In genomic region chr12:64670039-64670438, GRCh38 we compare ENCODE assay signal across 10 cellular contexts. TPM values are rescaled to one million over a fixed set of nuclear protein-coding genes. Genes with fewer than 3 reads are reported as not detected.
DNase-seq lines count a peak whose midpoint lies in the region; ATAC-seq and TF ChIP-seq lines count a peak whose summit lies in the region.
"Had no signal": no experiment of that assay in that cellular context is flagged by ENCODE, and none has a peak within 500 bp of the region (broad histone marks: within the 10 kb centered on the region; RNA-seq: fewer than 3 reads in every experiment).

No MANE protein-coding gene starts in this region.

- DNase-seq in CD4-positive, CD25-positive, alpha-beta regulatory T cell, result peak in 1 of 3 donors; percentile 28
- no peak for DNase-seq in ascending aorta (ENCODE audit: low spot score in 2 of 2)
- peak in 1 of 10 donors; percentile 34 for DNase-seq in naive thymus-derived CD8-positive, alpha-beta T cell
- DNase-seq in MV-4-11 (lab: John Stamatoyannopoulos, UW), result no peak
- no peak for DNase-seq in NCI-H1930 (lab: John Stamatoyannopoulos, UW)
- DNase-seq: EL, foreskin fibroblast had no signal

- peaks cover 46 to 94% (median 83%) of the 10 kb centered on the region in 4 donors for H3K4me1 Mint-ChIP-seq in CD4-positive, CD25-positive, alpha-beta regulatory T cell
- peaks cover 57 to 95% (median 89%) of the 10 kb centered on the region in 4 donors for H3K4me1 Mint-ChIP-seq in naive thymus-derived CD8-positive, alpha-beta T cell

- H3K27ac Mint-ChIP-seq in CD4-positive, CD25-positive, alpha-beta regulatory T cell, result peak overlapping the region; percentile 95 to 97 (median 97)
- H3K27ac Mint-ChIP-seq in naive thymus-derived CD8-positive, alpha-beta T cell, result peak overlapping the region; percentile 85 to 100 (median 98)

- no peak for ATAC-seq in CD4-positive, CD25-positive, alpha-beta regulatory T cell (ENCODE audit: low read depth in 2 of 2)
- no peak for ATAC-seq in naive thymus-derived CD8-positive, alpha-beta T cell
- ATAC-seq in GM21717 (IDR thresholded peaks at IDR 0.05; ENCODE audit: unreplicated experiment) (no peak), HG03457 (IDR thresholded peaks at IDR 0.05; ENCODE audit: unreplicated experiment) (no peak)

- POLR2A ChIA-PET in naive thymus-derived CD8-positive, alpha-beta T cell (lab: Charles Lee), result interaction anchor here (0.5 to 17.5 kb wide), 15 partner anchors 9 to 125 kb away, joined by 3 to 684 read pairs (median 5); partner anchors contain the start of gene RASSF3

- H3K9me3 ChIP-seq in CD4-positive, CD25-positive, alpha-beta regulatory T cell (ENCODE audit: control insufficient read depth in 2 of 2, low read length in 2 of 2), result no peaks in the 10 kb centered on the region
- H3K9me3 ChIP-seq in KOPT-K1 (ENCODE audit: insufficient read depth, low read length, poor library complexity, severe bottlenecking), result no peaks in the 10 kb centered on the region
- no peaks in the 10 kb centered on the region for H3K9me3 ChIP-seq in ascending aorta

- H3K27me3 Mint-ChIP-seq in CD4-positive, CD25-positive, alpha-beta regulatory T cell, result no peaks in the 10 kb centered on the region
- H3K27me3 Mint-ChIP-seq in naive thymus-derived CD8-positive, alpha-beta T cell, result no peaks in the 10 kb centered on the region

- peak overlapping the region; percentile 82 to 98 (median 95) for H3K4me3 Mint-ChIP-seq in CD4-positive, CD25-positive, alpha-beta regulatory T cell
- H3K4me3 Mint-ChIP-seq in naive thymus-derived CD8-positive, alpha-beta T cell, result peak overlapping the region; percentile 87 to 95 (median 92)

- TF ChIP-seq CTCF in ascending aorta (IDR thresholded peaks at IDR 0.05), result no peak

- H3K9me3 Mint-ChIP-seq in CD4-positive, CD25-positive, alpha-beta regulatory T cell, result no peaks in the 10 kb centered on the region
- H3K9me3 Mint-ChIP-seq in naive thymus-derived CD8-positive, alpha-beta T cell, result no peaks in the 10 kb centered on the region

- intact Hi-C loops in ascending aorta (cut with DNase I), result no loop called here

- H3K36me3 Mint-ChIP-seq in CD4-positive, CD25-positive, alpha-beta regulatory T cell, result peaks cover 9% of the 10 kb centered on the region
- peaks cover 0 to 9% (median 0%) of the 10 kb centered on the region in 3 donors for H3K36me3 Mint-ChIP-seq in naive thymus-derived CD8-positive, alpha-beta T cell

- H3K27ac ChIP-seq in CD4-positive, CD25-positive, alpha-beta regulatory T cell (ENCODE audit: insufficient read depth, low read length, poor library complexity, severe bottlenecking), result peak overlapping the region; percentile 92
- peak overlapping the region; percentile 81 for H3K27ac ChIP-seq in KOPT-K1 (ENCODE audit: low read depth, low read length, poor library complexity, severe bottlenecking)
- H3K27ac ChIP-seq in ascending aorta, result peak overlapping the region; percentile 75 to 88

- no peaks in the 10 kb centered on the region for H3K27me3 ChIP-seq in CD4-positive, CD25-positive, alpha-beta regulatory T cell (ENCODE audit: control insufficient read depth, insufficient read depth, low read length)
- H3K27me3 ChIP-seq in ascending aorta, result no peaks in the 10 kb centered on the region

- no peaks in the 10 kb centered on the region for H3K36me3 ChIP-seq in CD4-positive, CD25-positive, alpha-beta regulatory T cell (ENCODE audit: control insufficient read depth, insufficient read depth, low read length)
- H3K36me3 ChIP-seq in KOPT-K1 (ENCODE audit: insufficient read depth, low read length), result no peaks in the 10 kb centered on the region
- H3K36me3 ChIP-seq in ascending aorta, result no peaks in the 10 kb centered on the region

- H3K4me3 ChIP-seq in CD4-positive, CD25-positive, alpha-beta regulatory T cell (ENCODE audit: low read depth, low read length), result peak overlapping the region; percentile 80
- peak overlapping the region in 1 of 2 donors; percentile 38 for H3K4me3 ChIP-seq in ascending aorta

- H3K4me1 ChIP-seq in CD4-positive, CD25-positive, alpha-beta regulatory T cell (ENCODE audit: control insufficient read depth, insufficient read depth, low read length, poor library complexity, severe bottlenecking), result peaks cover 100% of the 10 kb centered on the region
- peaks cover 50 to 84% of the 10 kb centered on the region in 2 donors for H3K4me1 ChIP-seq in ascending aorta

RNA-seq across cellular contexts. Expression of gene RASSF3, which starts 59.7 kb away (rescaled TPM):
- 158 TPM for total RNA-seq in CD4-positive, CD25-positive, alpha-beta regulatory T cell
- polyA plus RNA-seq in CD4-positive, CD25-positive, alpha-beta regulatory T cell, result 10 to 100 TPM in 2 of 4 donors, 1 to 10 TPM in 2; 5.5 to 12.8 (median 8.0) TPM
- total RNA-seq in ascending aorta, result 79.6 TPM
- total RNA-seq in naive thymus-derived CD8-positive, alpha-beta T cell, result 100 to 1,000 TPM; 172 to 177 TPM
- polyA plus RNA-seq in naive thymus-derived CD8-positive, alpha-beta T cell, result 1 to 10 TPM; 5.5 to 7.8 (median 5.7) TPM
